1 cellular context compared by ENCODE assay signal in genomic region chr5:178419196-178419595, GRCh38.
TF ChIP-seq lines count a peak whose summit lies in the region.

No MANE protein-coding gene starts in this region.

TF ChIP-seq in GM23338, 12 proteins besides CTCF, POLR2A, EP300 and RAD21 (continued from another document):
- TF ChIP-seq, protein P1, sequence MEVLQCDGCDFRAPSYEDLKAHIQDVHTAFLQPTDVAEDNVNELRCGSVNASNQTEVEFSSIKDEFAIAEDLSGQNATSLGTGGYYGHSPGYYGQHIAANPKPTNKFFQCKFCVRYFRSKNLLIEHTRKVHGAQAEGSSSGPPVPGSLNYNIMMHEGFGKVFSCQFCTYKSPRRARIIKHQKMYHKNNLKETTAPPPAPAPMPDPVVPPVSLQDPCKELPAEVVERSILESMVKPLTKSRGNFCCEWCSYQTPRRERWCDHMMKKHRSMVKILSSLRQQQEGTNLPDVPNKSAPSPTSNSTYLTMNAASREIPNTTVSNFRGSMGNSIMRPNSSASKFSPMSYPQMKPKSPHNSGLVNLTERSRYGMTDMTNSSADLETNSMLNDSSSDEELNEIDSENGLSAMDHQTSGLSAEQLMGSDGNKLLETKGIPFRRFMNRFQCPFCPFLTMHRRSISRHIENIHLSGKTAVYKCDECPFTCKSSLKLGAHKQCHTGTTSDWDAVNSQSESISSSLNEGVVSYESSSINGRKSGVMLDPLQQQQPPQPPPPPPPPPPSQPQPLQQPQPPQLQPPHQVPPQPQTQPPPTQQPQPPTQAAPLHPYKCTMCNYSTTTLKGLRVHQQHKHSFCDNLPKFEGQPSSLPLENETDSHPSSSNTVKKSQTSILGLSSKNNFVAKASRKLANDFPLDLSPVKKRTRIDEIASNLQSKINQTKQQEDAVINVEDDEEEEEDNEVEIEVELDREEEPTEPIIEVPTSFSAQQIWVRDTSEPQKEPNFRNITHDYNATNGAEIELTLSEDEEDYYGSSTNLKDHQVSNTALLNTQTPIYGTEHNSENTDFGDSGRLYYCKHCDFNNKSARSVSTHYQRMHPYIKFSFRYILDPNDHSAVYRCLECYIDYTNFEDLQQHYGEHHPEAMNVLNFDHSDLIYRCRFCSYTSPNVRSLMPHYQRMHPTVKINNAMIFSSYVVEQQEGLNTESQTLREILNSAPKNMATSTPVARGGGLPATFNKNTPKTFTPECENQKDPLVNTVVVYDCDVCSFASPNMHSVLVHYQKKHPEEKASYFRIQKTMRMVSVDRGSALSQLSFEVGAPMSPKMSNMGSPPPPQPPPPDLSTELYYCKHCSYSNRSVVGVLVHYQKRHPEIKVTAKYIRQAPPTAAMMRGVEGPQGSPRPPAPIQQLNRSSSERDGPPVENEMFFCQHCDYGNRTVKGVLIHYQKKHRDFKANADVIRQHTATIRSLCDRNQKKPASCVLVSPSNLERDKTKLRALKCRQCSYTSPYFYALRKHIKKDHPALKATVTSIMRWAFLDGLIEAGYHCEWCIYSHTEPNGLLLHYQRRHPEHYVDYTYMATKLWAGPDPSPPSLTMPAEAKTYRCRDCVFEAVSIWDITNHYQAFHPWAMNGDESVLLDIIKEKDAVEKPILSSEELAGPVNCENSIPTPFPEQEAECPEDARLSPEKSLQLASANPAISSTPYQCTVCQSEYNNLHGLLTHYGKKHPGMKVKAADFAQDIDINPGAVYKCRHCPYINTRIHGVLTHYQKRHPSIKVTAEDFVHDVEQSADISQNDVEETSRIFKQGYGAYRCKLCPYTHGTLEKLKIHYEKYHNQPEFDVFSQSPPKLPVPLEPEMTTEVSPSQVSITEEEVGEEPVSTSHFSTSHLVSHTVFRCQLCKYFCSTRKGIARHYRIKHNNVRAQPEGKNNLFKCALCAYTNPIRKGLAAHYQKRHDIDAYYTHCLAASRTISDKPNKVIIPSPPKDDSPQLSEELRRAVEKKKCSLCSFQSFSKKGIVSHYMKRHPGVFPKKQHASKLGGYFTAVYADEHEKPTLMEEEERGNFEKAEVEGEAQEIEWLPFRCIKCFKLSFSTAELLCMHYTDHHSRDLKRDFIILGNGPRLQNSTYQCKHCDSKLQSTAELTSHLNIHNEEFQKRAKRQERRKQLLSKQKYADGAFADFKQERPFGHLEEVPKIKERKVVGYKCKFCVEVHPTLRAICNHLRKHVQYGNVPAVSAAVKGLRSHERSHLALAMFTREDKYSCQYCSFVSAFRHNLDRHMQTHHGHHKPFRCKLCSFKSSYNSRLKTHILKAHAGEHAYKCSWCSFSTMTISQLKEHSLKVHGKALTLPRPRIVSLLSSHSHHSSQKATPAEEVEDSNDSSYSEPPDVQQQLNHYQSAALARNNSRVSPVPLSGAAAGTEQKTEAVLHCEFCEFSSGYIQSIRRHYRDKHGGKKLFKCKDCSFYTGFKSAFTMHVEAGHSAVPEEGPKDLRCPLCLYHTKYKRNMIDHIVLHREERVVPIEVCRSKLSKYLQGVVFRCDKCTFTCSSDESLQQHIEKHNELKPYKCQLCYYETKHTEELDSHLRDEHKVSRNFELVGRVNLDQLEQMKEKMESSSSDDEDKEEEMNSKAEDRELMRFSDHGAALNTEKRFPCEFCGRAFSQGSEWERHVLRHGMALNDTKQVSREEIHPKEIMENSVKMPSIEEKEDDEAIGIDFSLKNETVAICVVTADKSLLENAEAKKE (CRISPR knock-in tag; IDR thresholded peaks at IDR 0.05), result no peak
- TF ChIP-seq JUNB (IDR thresholded peaks at IDR 0.05; ENCODE audit: unreplicated experiment) (no peak), ZNF114 (CRISPR knock-in tag; IDR thresholded peaks at IDR 0.05) (no peak), POLR2AphosphoS5 (IDR thresholded peaks at IDR 0.05; ENCODE audit: low read depth) (no peak), ZNF331 (CRISPR knock-in tag; IDR thresholded peaks at IDR 0.05; ENCODE audit: low read depth) (no peak), STAT1 (IDR thresholded peaks at IDR 0.05; ENCODE audit: unreplicated experiment) (no peak), EZH2 (IDR thresholded peaks at IDR 0.05; ENCODE audit: low read depth, unreplicated experiment) (no peak)
- TF ChIP-seq, protein P2, sequence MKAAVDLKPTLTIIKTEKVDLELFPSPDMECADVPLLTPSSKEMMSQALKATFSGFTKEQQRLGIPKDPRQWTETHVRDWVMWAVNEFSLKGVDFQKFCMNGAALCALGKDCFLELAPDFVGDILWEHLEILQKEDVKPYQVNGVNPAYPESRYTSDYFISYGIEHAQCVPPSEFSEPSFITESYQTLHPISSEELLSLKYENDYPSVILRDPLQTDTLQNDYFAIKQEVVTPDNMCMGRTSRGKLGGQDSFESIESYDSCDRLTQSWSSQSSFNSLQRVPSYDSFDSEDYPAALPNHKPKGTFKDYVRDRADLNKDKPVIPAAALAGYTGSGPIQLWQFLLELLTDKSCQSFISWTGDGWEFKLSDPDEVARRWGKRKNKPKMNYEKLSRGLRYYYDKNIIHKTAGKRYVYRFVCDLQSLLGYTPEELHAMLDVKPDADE (IDR thresholded peaks at IDR 0.05), result no peak
